ENCODE assay signal across 1 cellular context in genomic region chr2:62653582-62654422, GRCh38.
TF ChIP-seq lines count a peak whose summit lies in the region.

No MANE protein-coding gene starts in this region.

TF ChIP-seq in HepG2, 621 proteins besides CTCF, POLR2A, EP300 and RAD21 (continued from another document and continues in another):
- TF ChIP-seq MBD4 (IDR thresholded peaks at IDR 0.05; ENCODE audit: borderline replicate concordance, low read length): peak; percentile 89; the same call in 1 of the 2 replicates
- TF ChIP-seq ARID4A (CRISPR knock-in tag; IDR thresholded peaks at IDR 0.05; ENCODE audit: borderline replicate concordance): no peak; the same call in 1 of the 2 replicates
- no peak for TF ChIP-seq DR1 (CRISPR knock-in tag; IDR thresholded peaks at IDR 0.05)
- TF ChIP-seq ZNF501 (CRISPR knock-in tag; IDR thresholded peaks at IDR 0.05): no peak
- peak; percentile 42; the same call in 1 of the 2 replicates for TF ChIP-seq ATF1 (CRISPR knock-in tag; IDR thresholded peaks at IDR 0.05)
- TF ChIP-seq DBP (CRISPR knock-in tag; IDR thresholded peaks at IDR 0.05; ENCODE audit: not compliant biosample characterization): no peak
- peak; percentile 75 for TF ChIP-seq DRAP1 (CRISPR knock-in tag; IDR thresholded peaks at IDR 0.05)
- TF ChIP-seq ZC3H13 (CRISPR knock-in tag; IDR thresholded peaks at IDR 0.05): no peak
- TF ChIP-seq RNF2 (conservative IDR thresholded peaks at IDR 0.05; ENCODE audit: low read depth): no peak
- no peak for TF ChIP-seq PLSCR1 (CRISPR knock-in tag; IDR thresholded peaks at IDR 0.05; ENCODE audit: borderline replicate concordance)
- no peak for TF ChIP-seq ZEB1 (IDR thresholded peaks at IDR 0.05; ENCODE audit: insufficient replicate concordance, low read depth)
- TF ChIP-seq ZNF800 (CRISPR knock-in tag; IDR thresholded peaks at IDR 0.05): peak; percentile 58; the same call in 1 of the 2 replicates
- TF ChIP-seq ZNF17 (CRISPR knock-in tag; IDR thresholded peaks at IDR 0.05): no peak
- no peak for TF ChIP-seq MXD1 (CRISPR knock-in tag; IDR thresholded peaks at IDR 0.05)
- no peak for TF ChIP-seq ZNF234 (CRISPR knock-in tag; conservative IDR thresholded peaks at IDR 0.05)
- TF ChIP-seq ZNF3 (CRISPR knock-in tag; IDR thresholded peaks at IDR 0.05): no peak
- TF ChIP-seq TOPORS (CRISPR knock-in tag; IDR thresholded peaks at IDR 0.05): no peak
- peak; percentile 78; the same call in 1 of the 2 replicates for TF ChIP-seq SMAD3 (CRISPR knock-in tag; IDR thresholded peaks at IDR 0.05)
- TF ChIP-seq TCF12 (IDR thresholded peaks at IDR 0.05): no peak
- peak; percentile 54; the same call in 1 of the 2 replicates for TF ChIP-seq TCF12 (CRISPR knock-in tag; IDR thresholded peaks at IDR 0.05)
- TF ChIP-seq CBFB (CRISPR knock-in tag; IDR thresholded peaks at IDR 0.05): no peak
- TF ChIP-seq HNRNPLL (IDR thresholded peaks at IDR 0.05; ENCODE audit: low read depth, low read length, poor library complexity, severe bottlenecking): no peak
- no peak for TF ChIP-seq ZMAT5 (CRISPR knock-in tag; IDR thresholded peaks at IDR 0.05; ENCODE audit: borderline replicate concordance, low read depth)
- peak; percentile 75 for TF ChIP-seq MED8 (CRISPR knock-in tag; IDR thresholded peaks at IDR 0.05; ENCODE audit: insufficient replicate concordance)
- no peak for TF ChIP-seq SRF (IDR thresholded peaks at IDR 0.05; ENCODE audit: low read depth, low read length)
- TF ChIP-seq THAP8 (CRISPR knock-in tag; IDR thresholded peaks at IDR 0.05; ENCODE audit: borderline replicate concordance): no peak
- no peak for TF ChIP-seq ETV6 (CRISPR knock-in tag; conservative IDR thresholded peaks at IDR 0.05)
- TF ChIP-seq ZSCAN9 (CRISPR knock-in tag; IDR thresholded peaks at IDR 0.05; ENCODE audit: borderline replicate concordance): peak; percentile 86; the same call in 1 of the 2 replicates
- TF ChIP-seq HES4 (CRISPR knock-in tag; IDR thresholded peaks at IDR 0.05; ENCODE audit: borderline replicate concordance): no peak
- TF ChIP-seq IRX3 (CRISPR knock-in tag; IDR thresholded peaks at IDR 0.05; ENCODE audit: borderline replicate concordance, low read depth): no peak
- peak; percentile 28; the same call in 1 of the 2 replicates for TF ChIP-seq YEATS4 (CRISPR knock-in tag; IDR thresholded peaks at IDR 0.05; ENCODE audit: borderline replicate concordance)
- peak; percentile 84 for TF ChIP-seq ZNF503 (CRISPR knock-in tag; IDR thresholded peaks at IDR 0.05)
- no peak for TF ChIP-seq ZFYVE20 (CRISPR knock-in tag; IDR thresholded peaks at IDR 0.05; ENCODE audit: borderline replicate concordance, low read depth)
- TF ChIP-seq ADNP (CRISPR knock-in tag; IDR thresholded peaks at IDR 0.05): no peak
- no peak for TF ChIP-seq ZNF143 (CRISPR knock-in tag; IDR thresholded peaks at IDR 0.05)
- TF ChIP-seq ZFP91 (CRISPR knock-in tag; IDR thresholded peaks at IDR 0.05; ENCODE audit: borderline replicate concordance): no peak
- TF ChIP-seq ZFP36 (IDR thresholded peaks at IDR 0.05; ENCODE audit: borderline replicate concordance, low read depth, low read length, partially characterized antibody): no peak
- TF ChIP-seq ZBTB20 (CRISPR knock-in tag; IDR thresholded peaks at IDR 0.05; ENCODE audit: borderline replicate concordance, low read depth): peak; percentile 43; the same call in 1 of the 2 replicates
- peak; percentile 84 for TF ChIP-seq ZKSCAN8 (CRISPR knock-in tag; IDR thresholded peaks at IDR 0.05; ENCODE audit: borderline replicate concordance)
- TF ChIP-seq ZNF225 (CRISPR knock-in tag; IDR thresholded peaks at IDR 0.05): no peak
- TF ChIP-seq CREB1 (IDR thresholded peaks at IDR 0.05): no peak
- TF ChIP-seq CREB1 (CRISPR knock-in tag; IDR thresholded peaks at IDR 0.05): peak; percentile 78
- TF ChIP-seq MED1 (CRISPR knock-in tag; IDR thresholded peaks at IDR 0.05): peak; percentile 100
- TF ChIP-seq ZNF709 (CRISPR knock-in tag; IDR thresholded peaks at IDR 0.05): 0 out of 2 replicates have a peak, but pooled peaks have one; percentile 35
- peak; percentile 92 for TF ChIP-seq MED13 (CRISPR knock-in tag; IDR thresholded peaks at IDR 0.05)
- no peak for TF ChIP-seq ZKSCAN1 (IDR thresholded peaks at IDR 0.05; ENCODE audit: low read length)
- peak; percentile 44; the same call in 1 of the 2 replicates for TF ChIP-seq SP5 (CRISPR knock-in tag; IDR thresholded peaks at IDR 0.05; ENCODE audit: borderline replicate concordance, low read depth)
- TF ChIP-seq ZNF766 (CRISPR knock-in tag; IDR thresholded peaks at IDR 0.05; ENCODE audit: borderline replicate concordance): no peak
- no peak for TF ChIP-seq HNRNPH1 (optimal IDR thresholded peaks at IDR 0.05; ENCODE audit: low read depth, low read length)
- 0 out of 2 replicates have a peak, but pooled peaks have one; percentile 64 for TF ChIP-seq KDM4B (CRISPR knock-in tag; IDR thresholded peaks at IDR 0.05)
- no peak for TF ChIP-seq ATRX (CRISPR knock-in tag; IDR thresholded peaks at IDR 0.05; ENCODE audit: borderline replicate concordance)
- TF ChIP-seq MYNN (CRISPR knock-in tag; IDR thresholded peaks at IDR 0.05; ENCODE audit: low read depth): no peak
- no peak for TF ChIP-seq ZNF75D (CRISPR knock-in tag; IDR thresholded peaks at IDR 0.05; ENCODE audit: borderline replicate concordance)
- TF ChIP-seq CENPBD1 (CRISPR knock-in tag; IDR thresholded peaks at IDR 0.05; ENCODE audit: borderline replicate concordance, low read depth): no peak
- TF ChIP-seq ZNF652 (CRISPR knock-in tag; IDR thresholded peaks at IDR 0.05; ENCODE audit: borderline replicate concordance, low read depth): peak; percentile 78; the same call in 1 of the 2 replicates
- TF ChIP-seq ZBTB37 (CRISPR knock-in tag; IDR thresholded peaks at IDR 0.05): no peak
- TF ChIP-seq NFYB (CRISPR knock-in tag; IDR thresholded peaks at IDR 0.05): no peak
- no peak; the same call in 1 of the 2 replicates for TF ChIP-seq KAT7 (CRISPR knock-in tag; IDR thresholded peaks at IDR 0.05; ENCODE audit: borderline replicate concordance)
